ENCODE assay signal across 9 cellular contexts in genomic region chr5:140242099-140242498, GRCh38.
A peak's percentile ranks its signal among the peaks of the same experiment; 100 is the strongest.
DNase-seq lines count a peak whose midpoint lies in the region; ATAC-seq and TF ChIP-seq lines count a peak whose summit lies in the region.
"Had no signal": no experiment of that assay in that cellular context is flagged by ENCODE, and none has a peak within 500 bp of the region (broad histone marks: within the 10 kb centered on the region; RNA-seq: fewer than 3 reads in every experiment).

No MANE protein-coding gene starts in this region.

- CTCF ChIA-PET in RWPE1 (lab: Yijun Ruan, JAX): interaction anchor here (0.5 to 5.3 kb wide), 5 partner anchors 26 to 117 kb away, joined by 3 to 61 read pairs (median 44); partner anchors contain the start of gene HBEGF

- peak overlapping the region; percentile 54 for H3K27ac ChIP-seq in BLaER1
- peak overlapping the region; percentile 87 for H3K27ac ChIP-seq in RWPE1
- peak overlapping the region; percentile 64 to 79 (median 70) for H3K27ac ChIP-seq in esophagus muscularis mucosa (replicated peaks in 1 of 4)
- peak overlapping the region; percentile 53 for H3K27ac ChIP-seq in osteoblast (ENCODE audit: low read depth, low read length)

- H3K79me2 ChIP-seq in osteoblast (ENCODE audit: insufficient read depth, low read length): peaks cover 18% of the 10 kb centered on the region

- H3K9me3 Mint-ChIP-seq in activated T-helper 17 cell treated with anti-CD3 and anti-CD28 coated beads, Interleukin-2, amount 50 U/mL, for 72 hours: no peaks in the 10 kb centered on the region
- H3K9me3 Mint-ChIP-seq: activated CD8-positive, alpha-beta T cell treated with anti-CD3 and anti-CD28 coated beads for 36 hours had no signal

- no peak overlapping the region for H3K27ac Mint-ChIP-seq in activated T-helper 17 cell treated with anti-CD3 and anti-CD28 coated beads, Interleukin-2, amount 50 U/mL, for 72 hours
- H3K27ac Mint-ChIP-seq: activated CD8-positive, alpha-beta T cell treated with anti-CD3 and anti-CD28 coated beads for 36 hours had no signal

- H4K20me1 ChIP-seq in BLaER1 (peaks cover 27% of the 10 kb centered on the region; the same call in 1 of the 2 replicates), osteoblast (ENCODE audit: insufficient read depth, low read length) (peaks cover 21% of the 10 kb centered on the region)

- H3K4me1 ChIP-seq in BLaER1 (peaks cover 49% of the 10 kb centered on the region), esophagus muscularis mucosa (peaks cover 76 to 77% (median 77%) of the 10 kb centered on the region in 4 donors), osteoblast (ENCODE audit: insufficient read depth, low read length) (peaks cover 37% of the 10 kb centered on the region)

- H3K4me3 Mint-ChIP-seq in activated T-helper 17 cell treated with anti-CD3 and anti-CD28 coated beads, Interleukin-2, amount 50 U/mL, for 72 hours: no peak overlapping the region
- H3K4me3 Mint-ChIP-seq: activated CD8-positive, alpha-beta T cell treated with anti-CD3 and anti-CD28 coated beads for 36 hours had no signal

- H2AFZ ChIP-seq in osteoblast (ENCODE audit: low read length): no peak overlapping the region

- H3K4me2 ChIP-seq in BLaER1 (0 out of 2 replicates have a peak overlapping the region, but pooled peaks have one; percentile 55), osteoblast (ENCODE audit: insufficient read depth, low read length) (no peak overlapping the region)

- no peaks in the 10 kb centered on the region for H3K27me3 ChIP-seq in BLaER1
- H3K27me3 ChIP-seq in esophagus muscularis mucosa: no peaks in the 10 kb centered on the region
- no peaks in the 10 kb centered on the region for H3K27me3 ChIP-seq in osteoblast (ENCODE audit: insufficient read depth, low read length)

- H3K36me3 ChIP-seq in BLaER1 (peaks cover 16% of the 10 kb centered on the region), esophagus muscularis mucosa (peaks cover 0 to 21% (median 3%) of the 10 kb centered on the region in 4 donors), osteoblast (ENCODE audit: insufficient read depth, low read length) (peaks cover 5% of the 10 kb centered on the region)

- DNase-seq in RWPE1 (ENCODE audit: low spot score): no peak
- DNase-seq in esophagus muscularis mucosa (ENCODE audit: extremely low spot score): no peak
- DNase-seq in osteoblast (ENCODE audit: insufficient read length, low spot score, missing footprints): peak; percentile 27
- DNase-seq in activated gamma-delta T cell (lab: John Stamatoyannopoulos, UW): no peak
- no peak for DNase-seq in NCI-H2029 (lab: John Stamatoyannopoulos, UW)
- DNase-seq in SW 1271 (lab: John Stamatoyannopoulos, UW): no peak
- DNase-seq: activated CD8-positive, alpha-beta T cell treated with anti-CD3 and anti-CD28 coated beads for 36 hours had no signal

- no peak for TF ChIP-seq POLR2A in esophagus muscularis mucosa (IDR thresholded peaks at IDR 0.05; ENCODE audit: low read depth)

- no peaks in the 10 kb centered on the region for H3K27me3 Mint-ChIP-seq in activated T-helper 17 cell treated with anti-CD3 and anti-CD28 coated beads, Interleukin-2, amount 50 U/mL, for 72 hours
- H3K27me3 Mint-ChIP-seq: activated CD8-positive, alpha-beta T cell treated with anti-CD3 and anti-CD28 coated beads for 36 hours had no signal

- no peak for TF ChIP-seq EP300 in esophagus muscularis mucosa (IDR thresholded peaks at IDR 0.05)

- H3K9ac ChIP-seq in BLaER1: no peak overlapping the region; the same call in 1 of the 2 replicates

- H3K36me3 Mint-ChIP-seq in activated T-helper 17 cell treated with anti-CD3 and anti-CD28 coated beads, Interleukin-2, amount 50 U/mL, for 72 hours (ENCODE audit: low read depth): peaks cover 23% of the 10 kb centered on the region

- 74% methylated on average over 5 of the region's 5 CpGs for WGBS in esophagus muscularis mucosa

- H3K4me3 ChIP-seq in BLaER1 (no peak overlapping the region), esophagus muscularis mucosa (no peak overlapping the region), osteoblast (ENCODE audit: insufficient read depth, low read length) (no peak overlapping the region)

- H3K9me3 ChIP-seq in BLaER1: no peaks in the 10 kb centered on the region
- H3K9me3 ChIP-seq in esophagus muscularis mucosa: no peaks in the 10 kb centered on the region
- H3K9me3 ChIP-seq in osteoblast (ENCODE audit: low read depth, low read length): no peaks in the 10 kb centered on the region

- TF ChIP-seq CTCF in RWPE1 (conservative IDR thresholded peaks at IDR 0.05; ENCODE audit: low read depth) (no peak), esophagus muscularis mucosa (IDR thresholded peaks at IDR 0.05) (no peak), osteoblast (IDR thresholded peaks at IDR 0.05; ENCODE audit: extremely low read depth, low read depth, low read length) (peak; percentile 35)

- intact Hi-C loops in esophagus muscularis mucosa (cut with DNase I): loop anchor here (2.0 kb wide), 1 partner anchor 115 kb away; no protein-coding TSS in a partner anchor

- H3K4me1 Mint-ChIP-seq in activated T-helper 17 cell treated with anti-CD3 and anti-CD28 coated beads, Interleukin-2, amount 50 U/mL, for 72 hours: peaks cover 13% of the 10 kb centered on the region

- POLR2A ChIA-PET in RWPE1 (lab: Yijun Ruan, JAX; ENCODE audit: low non-redundant PET): no interaction called here

- ATAC-seq in activated T-helper 17 cell treated with anti-CD3 and anti-CD28 coated beads, Interleukin-2, amount 50 U/mL, for 72 hours (replicated peaks): no peak
- ATAC-seq: activated CD8-positive, alpha-beta T cell treated with anti-CD3 and anti-CD28 coated beads for 36 hours had no signal
